Comparison of ENCODE assay signal across 8 cellular contexts in the genomic region with DNA sequence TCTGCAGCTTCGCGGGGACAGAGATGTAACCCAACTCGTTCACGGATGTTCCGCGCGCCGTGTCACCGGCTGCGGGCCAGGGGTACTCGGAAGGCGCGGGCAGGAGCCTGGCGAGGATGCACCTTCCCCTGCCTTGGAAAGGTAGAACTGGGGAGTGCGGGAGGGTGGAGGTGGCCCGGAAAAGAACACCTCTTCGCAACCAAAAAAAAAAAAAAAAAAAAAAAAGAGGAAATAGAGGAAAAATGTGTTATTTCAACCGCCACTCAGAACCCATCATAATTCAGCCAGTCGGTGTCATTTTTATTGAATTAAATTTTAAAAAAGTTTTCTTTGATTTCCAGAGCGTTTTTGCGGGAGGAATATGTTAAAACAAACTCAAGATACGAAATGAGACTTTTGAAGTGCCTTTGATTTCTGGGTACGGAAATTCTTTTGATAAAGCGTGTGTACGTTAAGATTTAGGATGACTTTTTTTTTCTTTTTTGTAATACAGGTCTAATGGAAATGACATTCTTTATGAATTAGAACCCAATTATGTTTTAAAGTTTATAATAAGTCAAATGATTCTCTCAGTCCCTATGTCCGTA. TPM values are rescaled to one million over a fixed set of nuclear protein-coding genes. Genes with fewer than 3 reads are reported as not detected.
DNase-seq lines count a peak whose midpoint lies in the region; ATAC-seq, FAIRE-seq and TF ChIP-seq lines count a peak whose summit lies in the region.

No MANE protein-coding gene starts in this region.

- peaks cover 35% of the 10 kb centered on the region for H3K4me1 ChIP-seq in Loucy (ENCODE audit: insufficient read depth, low read length, poor library complexity, severe bottlenecking)

- H3F3A ChIP-seq in Loucy (ENCODE audit: low read depth) = peaks cover 6% of the 10 kb centered on the region; the same call in 1 of the 2 replicates

- H3K27me3 ChIP-seq in CD4-positive, alpha-beta T cell (ENCODE audit: control insufficient read depth, insufficient read depth, low read length) = no peaks in the 10 kb centered on the region
- H3K27me3 ChIP-seq in Loucy (ENCODE audit: insufficient read depth, low read length, poor library complexity, severe bottlenecking) (no peaks in the 10 kb centered on the region), dorsolateral prefrontal cortex (no peaks in the 10 kb centered on the region)

- no peaks in the 10 kb centered on the region for H3K9me3 Mint-ChIP-seq in CD4-positive, alpha-beta T cell
- no peaks in the 10 kb centered on the region for H3K9me3 Mint-ChIP-seq in nephron

- peak overlapping the region; percentile 95 for H3K27ac Mint-ChIP-seq in CD4-positive, alpha-beta T cell
- peak overlapping the region; percentile 86 to 96 (median 96) for H3K27ac Mint-ChIP-seq in nephron

- H3K4me2 ChIP-seq in Loucy (ENCODE audit: low read depth, low read length, poor library complexity, severe bottlenecking) = peak overlapping the region; percentile 97

- FAIRE-seq in RCC 7860 (lab: Jason Lieb, UNC) = no peak

- H3K9me2 ChIP-seq in Loucy (replicated peaks; ENCODE audit: low read depth, low read length) = no peaks in the 10 kb centered on the region

- peaks cover 8% of the 10 kb centered on the region for H3K27me3 Mint-ChIP-seq in CD4-positive, alpha-beta T cell
- peaks cover 24% of the 10 kb centered on the region for H3K27me3 Mint-ChIP-seq in nephron (ENCODE audit: low read depth)

- H3K9ac ChIP-seq in Loucy (ENCODE audit: low read depth, low read length, poor library complexity, severe bottlenecking) = peak overlapping the region; percentile 98

- POLR2A ChIA-PET in CD4-positive, alpha-beta T cell (lab: Charles Lee) = interaction anchor here (0.7 to 16.3 kb wide), 31 partner anchors 11 to 1180 kb away, joined by 3 to 441 read pairs (median 6); partner anchors contain the start of genes BORCS5, CDKN1B, DDX47 and DUSP16

- peaks cover 86% of the 10 kb centered on the region for H3K79me2 ChIP-seq in Loucy (ENCODE audit: insufficient read depth, low read length)

- CTCF ChIA-PET in CD4-positive, alpha-beta T cell (lab: Charles Lee) = interaction anchor here (1.0 to 3.2 kb wide), 5 partner anchors 10 to 369 kb away, joined by 3 to 29 read pairs (median 4); partner anchors contain the start of gene BORCS5

- DNase-seq in CD4-positive, alpha-beta T cell = no peak
- DNase-seq in dorsolateral prefrontal cortex (no peak), NCI-H2227 (lab: John Stamatoyannopoulos, UW; ENCODE audit: unreplicated experiment) (no peak), RCC 7860 (ENCODE audit: low spot score) (no peak)
- no peak for DNase-seq in stimulated activated CD4-positive, alpha-beta T cell treated with anti-CD3 and anti-CD28 coated beads, Interleukin-1b, Interleukin-23, amount 100 ng/mL, for 48 hours

- TF ChIP-seq CTCF in CD4-positive, alpha-beta T cell (IDR thresholded peaks at IDR 0.05) = no peak
- TF ChIP-seq CTCF in Loucy (conservative IDR thresholded peaks at IDR 0.05; ENCODE audit: low read length) = no peak
- peak in 1 of 56 donors; percentile 9 for TF ChIP-seq CTCF in dorsolateral prefrontal cortex (IDR thresholded peaks at IDR 0.05 in 54 of 56, conservative IDR thresholded peaks at IDR 0.05 in 2 of 56; ENCODE audit: low read depth in 1 of 56, partially characterized antibody in 56 of 56)
- TF ChIP-seq CTCF in nephron (IDR thresholded peaks at IDR 0.05; ENCODE audit: unreplicated experiment in 3 of 3) = no peak

- H3K4me3 ChIP-seq in Loucy (ENCODE audit: low read length, poor library complexity, severe bottlenecking) = peak overlapping the region; percentile 99
- H3K4me3 ChIP-seq in dorsolateral prefrontal cortex = peak overlapping the region; percentile 61 to 100 (median 83)

- peak overlapping the region; percentile 91 for H3K27ac ChIP-seq in CD4-positive, alpha-beta T cell (ENCODE audit: low read depth, low read length)
- H3K27ac ChIP-seq in dorsolateral prefrontal cortex = peak overlapping the region; percentile 89 to 100 (median 100)

- peaks cover 61% of the 10 kb centered on the region for H3K36me3 Mint-ChIP-seq in CD4-positive, alpha-beta T cell (ENCODE audit: low read depth)
- peaks cover 8% of the 10 kb centered on the region for H3K36me3 Mint-ChIP-seq in nephron (ENCODE audit: low read depth)

- no peak overlapping the region for H2AFZ ChIP-seq in Loucy (ENCODE audit: low read length)

- no peak for ATAC-seq in CD4-positive, alpha-beta T cell (ENCODE audit: poor library complexity)
- ATAC-seq in HG03565 (IDR thresholded peaks at IDR 0.05; ENCODE audit: unreplicated experiment) = no peak

- peaks cover 10% of the 10 kb centered on the region for H4K20me1 ChIP-seq in Loucy (ENCODE audit: insufficient read depth, low read length, poor library complexity, severe bottlenecking)

- H3K36me3 ChIP-seq in Loucy (ENCODE audit: insufficient read depth, low read length) = peaks cover 7% of the 10 kb centered on the region

- peak overlapping the region; percentile 98 for H3K4me3 Mint-ChIP-seq in CD4-positive, alpha-beta T cell
- H3K4me3 Mint-ChIP-seq in nephron = peak overlapping the region; percentile 92 to 98 (median 92)

- H3K4me1 Mint-ChIP-seq in CD4-positive, alpha-beta T cell (ENCODE audit: low read depth) = peaks cover 56% of the 10 kb centered on the region
- peaks cover 12% of the 10 kb centered on the region for H3K4me1 Mint-ChIP-seq in nephron

- H3K9me3 ChIP-seq in CD4-positive, alpha-beta T cell (ENCODE audit: control insufficient read depth, low read length) = no peaks in the 10 kb centered on the region
- no peaks in the 10 kb centered on the region for H3K9me3 ChIP-seq in Loucy (ENCODE audit: insufficient read depth, low read depth, low read length)

- intact Hi-C loops in CD4-positive, alpha-beta T cell (cut with DNase I, micrococcal nuclease) = loop anchor here (1.0 to 5.0 kb wide), 11 partner anchors 9 to 369 kb away; partner anchors contain the start of genes BORCS5 (in 2 of the 2), CDKN1B (in 2 of the 2), CREBL2 (in 1 of the 2) and DDX47 (in 1 of the 2)
- intact Hi-C loops in dorsolateral prefrontal cortex (cut with DNase I) = loop anchor here (1.0 to 5.0 kb wide), 3 partner anchors 9 to 115 kb away; partner anchors contain the start of genes CDKN1B (in 2 of the 2), APOLD1 (in 1 of the 2) and CREBL2 (in 1 of the 2)

RNA-seq across cellular contexts. Expression of gene CDKN1B, which starts 8.9 kb away (rescaled TPM):
- total RNA-seq in CD4-positive, alpha-beta T cell = 100 to 1,000 TPM; 352 TPM
- total RNA-seq in dorsolateral prefrontal cortex = 100 to 1,000 TPM in 21 of 120 experiments, 10 to 100 TPM in 99; 58.4 to 148 (median 88.8) TPM

RNA-seq across cellular contexts. Expression of gene GPR19, which starts 30.1 kb away (rescaled TPM):
- total RNA-seq in CD4-positive, alpha-beta T cell = 1 to 10 TPM; 1.1 to 1.9 TPM
- total RNA-seq in dorsolateral prefrontal cortex = 10 to 100 TPM in 109 of 120 experiments, 1 to 10 TPM in 11; 5.0 to 21.8 (median 13.1) TPM

RNA-seq across cellular contexts. Expression of gene APOLD1, which starts 59.4 kb away (rescaled TPM):
- 1 to 10 TPM; 1.8 to 3.4 TPM for total RNA-seq in CD4-positive, alpha-beta T cell
- 100 to 1,000 TPM in 1 of 120 experiments, 10 to 100 TPM in 117, 1 to 10 TPM in 2; 8.2 to 102 (median 37.2) TPM for total RNA-seq in dorsolateral prefrontal cortex
